13 cellular contexts compared by ENCODE assay signal in the genomic region with DNA sequence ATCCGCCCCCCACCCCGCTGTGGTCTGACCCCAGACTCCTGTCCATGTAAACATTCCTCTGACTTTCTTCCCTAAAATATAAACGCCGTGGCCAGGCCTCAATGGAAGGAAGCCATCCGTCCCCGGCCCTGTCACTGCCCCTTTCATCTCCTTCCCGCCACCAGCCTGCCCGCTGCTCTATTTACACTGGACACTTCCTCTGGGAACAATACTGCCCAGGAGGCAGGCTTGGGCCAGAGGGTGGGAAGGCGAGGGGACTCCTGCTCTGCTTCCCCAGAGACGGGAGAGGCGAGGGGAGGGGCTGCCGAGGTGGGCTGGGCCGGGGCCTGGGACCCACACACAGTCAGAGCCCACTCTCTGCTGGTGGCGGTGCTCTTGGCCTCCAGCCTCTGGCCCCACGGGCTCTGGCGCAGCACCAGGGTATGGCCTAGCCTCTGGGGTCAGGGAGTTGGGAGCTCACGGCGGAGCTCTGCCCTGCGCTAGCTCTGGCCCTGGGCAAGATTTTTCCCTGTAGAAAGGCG.
DNase-seq lines count a peak whose midpoint lies in the region; ATAC-seq and TF ChIP-seq lines count a peak whose summit lies in the region.
"Had no signal": no experiment of that assay in that cellular context is flagged by ENCODE, and none has a peak within 500 bp of the region (broad histone marks: within the 10 kb centered on the region; RNA-seq: fewer than 3 reads in every experiment).

No MANE protein-coding gene starts in this region.

- H3K4me2 ChIP-seq in GM23338 (no peak overlapping the region), neural progenitor cell (peak overlapping the region; percentile 45)

- H3K4me3 Mint-ChIP-seq in GM23338 (no peak overlapping the region), neural progenitor cell (peak overlapping the region; percentile 64)

- no peaks in the 10 kb centered on the region for H3K27me3 ChIP-seq in GM23338 (ENCODE audit: insufficient read depth)
- H3K27me3 ChIP-seq in gastroesophageal sphincter, result no peaks in the 10 kb centered on the region
- H3K27me3 ChIP-seq in neural progenitor cell, result no peaks in the 10 kb centered on the region

- H4K20me1 ChIP-seq in GM23338 (replicated peaks; ENCODE audit: insufficient read depth), result no peaks in the 10 kb centered on the region
- H4K20me1 ChIP-seq in neural progenitor cell (ENCODE audit: low read depth), result peaks cover 58% of the 10 kb centered on the region

- H3K9me3 Mint-ChIP-seq in GM23338 (no peaks in the 10 kb centered on the region), neural progenitor cell (no peaks in the 10 kb centered on the region)

- WGBS in gastroesophageal sphincter (ENCODE audit: low coverage in 1 of 2), 2 donors, result 18% methylated on average over 5 of the region's 20 CpGs; no CpG with 5 or more reads in 1 of the 2 donors

- H3K4me1 ChIP-seq in GM23338 (ENCODE audit: insufficient read depth) (no peaks in the 10 kb centered on the region; the same call in 1 of the 2 replicates), gastroesophageal sphincter (peaks cover 3 to 100% (median 47%) of the 10 kb centered on the region in 3 donors), neural progenitor cell (peaks cover 53% of the 10 kb centered on the region)

- TF ChIP-seq CTCF in 22Rv1 (IDR thresholded peaks at IDR 0.05) (no peak), GM23338 (conservative IDR thresholded peaks at IDR 0.05; ENCODE audit: low read depth in 2 of 2) (no peak), gastroesophageal sphincter (IDR thresholded peaks at IDR 0.05) (no peak), neural progenitor cell (IDR thresholded peaks at IDR 0.05) (no peak)

- H3K79me2 ChIP-seq in GM23338 (replicated peaks; ENCODE audit: insufficient read depth), result no peaks in the 10 kb centered on the region
- H3K79me2 ChIP-seq in neural progenitor cell (ENCODE audit: low read depth), result no peaks in the 10 kb centered on the region

- H3K4me3 ChIP-seq in GM23338 (no peak overlapping the region), gastroesophageal sphincter (no peak overlapping the region), neural progenitor cell (no peak overlapping the region)
- H3K4me3 ChIP-seq: GM12878 had no signal

- H3F3A ChIP-seq in GM23338 (replicated peaks; ENCODE audit: low read depth), result no peaks in the 10 kb centered on the region
- H3F3A ChIP-seq in neural progenitor cell (ENCODE audit: low read depth), result peaks cover 30% of the 10 kb centered on the region

- H3K9me3 ChIP-seq in gastroesophageal sphincter (no peaks in the 10 kb centered on the region), neural progenitor cell (ENCODE audit: low read depth) (no peaks in the 10 kb centered on the region)

- H2AFZ ChIP-seq in GM23338, result no peak overlapping the region
- no peak overlapping the region for H2AFZ ChIP-seq in neural progenitor cell (replicated peaks)

- no peak for DNase-seq in GM23338 (ENCODE audit: low spot score)
- peak; percentile 72 for DNase-seq in neural progenitor cell (ENCODE audit: low spot score)
- no peak for DNase-seq in GOT3 (lab: John Stamatoyannopoulos, UW)
- DNase-seq in activated T-cell treated with anti-CD3 and anti-CD28 coated beads, Interleukin-2, amount 50 U/mL, for 48 hours, result no peak
- DNase-seq: EL, midbrain, MV-4-11, NCI-H226 had no signal

- H3K4me1 Mint-ChIP-seq in GM23338, result peaks cover 43% of the 10 kb centered on the region
- peaks cover 67% of the 10 kb centered on the region for H3K4me1 Mint-ChIP-seq in neural progenitor cell

- ATAC-seq in GM23338, result peak; percentile 18
- no peak for ATAC-seq in gastroesophageal sphincter
- ATAC-seq in HG03439 (IDR thresholded peaks at IDR 0.05; ENCODE audit: unreplicated experiment), result no peak
- no peak for ATAC-seq in GM18858 (IDR thresholded peaks at IDR 0.05; ENCODE audit: unreplicated experiment)
- ATAC-seq: GM12878 had no signal

- no peak for TF ChIP-seq POLR2A in gastroesophageal sphincter (IDR thresholded peaks at IDR 0.05)

- H3K9ac ChIP-seq in neural progenitor cell, result no peak overlapping the region

- no peak for TF ChIP-seq EP300 in gastroesophageal sphincter (IDR thresholded peaks at IDR 0.05)

- H3K36me3 Mint-ChIP-seq in GM23338 (ENCODE audit: low read depth), result no peaks in the 10 kb centered on the region
- peaks cover 1% of the 10 kb centered on the region for H3K36me3 Mint-ChIP-seq in neural progenitor cell

- H3K27ac Mint-ChIP-seq in GM23338 (no peak overlapping the region), neural progenitor cell (peak overlapping the region; percentile 77)

- H3K36me3 ChIP-seq in GM23338 (ENCODE audit: insufficient read depth), result no peaks in the 10 kb centered on the region; the same call in 1 of the 2 replicates
- H3K36me3 ChIP-seq in gastroesophageal sphincter, result peaks cover 0 to 13% of the 10 kb centered on the region in 2 donors
- H3K36me3 ChIP-seq in neural progenitor cell, result no peaks in the 10 kb centered on the region

- H3K27ac ChIP-seq in 22Rv1 (peak overlapping the region; percentile 25; the same call in 1 of the 2 replicates), GM23338 (ENCODE audit: low read depth) (peak overlapping the region; percentile 66), gastroesophageal sphincter (peak overlapping the region; percentile 56 to 95 (median 92)), neural progenitor cell (peak overlapping the region; percentile 53)

- H3K9me2 ChIP-seq in GM23338 (ENCODE audit: insufficient read depth), result no peaks in the 10 kb centered on the region

- peaks cover 9% of the 10 kb centered on the region for H3K27me3 Mint-ChIP-seq in GM23338 (ENCODE audit: insufficient read depth, low read depth, poor library complexity)
- H3K27me3 Mint-ChIP-seq in neural progenitor cell (ENCODE audit: insufficient read depth, low read depth), result peaks cover 4% of the 10 kb centered on the region

TF ChIP-seq in GM23338, 12 proteins besides CTCF, POLR2A, EP300 and RAD21:
- no peak for TF ChIP-seq ZNF114 (CRISPR knock-in tag; IDR thresholded peaks at IDR 0.05)
- no peak for TF ChIP-seq STAT1 (IDR thresholded peaks at IDR 0.05; ENCODE audit: unreplicated experiment)

Comparison
In these comparisons a context has a peak if more than half of its experiments do, and no peak if none do; other contexts are left out.
1. H3K27ac ChIP-seq: peak in every context shown above with its lines; median percentile 92 in gastroesophageal sphincter; 66 in GM23338; 53 in neural progenitor cell; 25 in 22Rv1.